ENCODE assay signal across 13 cellular contexts in the genomic region with DNA sequence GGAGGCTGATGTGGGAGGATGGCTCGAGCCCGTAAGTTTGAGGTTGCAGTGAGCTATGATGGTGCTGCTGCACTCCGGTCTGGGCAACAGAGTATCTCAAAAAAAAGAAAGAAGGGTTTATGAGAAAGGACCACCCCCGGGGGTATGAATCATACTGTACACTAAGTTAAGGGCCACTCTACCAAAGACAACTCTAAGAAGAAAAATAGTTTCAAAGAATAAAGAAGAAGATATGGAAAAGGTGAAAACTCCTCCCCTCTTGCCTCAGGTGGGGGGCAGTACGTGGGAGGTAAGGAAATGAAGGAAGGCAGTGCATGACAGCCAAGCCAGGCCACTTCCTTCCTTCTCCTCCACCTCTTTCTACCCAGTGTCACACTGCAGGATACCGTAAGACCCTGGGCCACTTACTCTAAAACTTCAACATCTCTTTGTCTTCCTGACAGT.
A peak's percentile ranks its signal among the peaks of the same experiment; 100 is the strongest.
DNase-seq lines count a peak whose midpoint lies in the region; ATAC-seq and TF ChIP-seq lines count a peak whose summit lies in the region.
"Had no signal": no experiment of that assay in that cellular context is flagged by ENCODE, and none has a peak within 500 bp of the region (broad histone marks: within the 10 kb centered on the region; RNA-seq: fewer than 3 reads in every experiment).

No MANE protein-coding gene starts in this region.

- H3K4me1 ChIP-seq in transverse colon (peaks cover 0 to 43% (median 11%) of the 10 kb centered on the region in 4 donors), aorta (ENCODE audit: control insufficient read depth in 1 of 2, insufficient read depth in 2 of 2, low read length in 2 of 2) (peaks cover 7 to 9% of the 10 kb centered on the region in 2 donors)

- H3K27ac ChIP-seq in transverse colon: peak overlapping the region; percentile 6 to 33 (median 14)
- H3K27ac ChIP-seq in aorta (ENCODE audit: low read depth in 1 of 2, low read length in 2 of 2): no peak overlapping the region

- H3K27me3 ChIP-seq in transverse colon: no peaks in the 10 kb centered on the region
- H3K27me3 ChIP-seq in aorta (ENCODE audit: control insufficient read depth in 1 of 2, insufficient read depth in 2 of 2, low read length in 1 of 2): no peaks in the 10 kb centered on the region

- TF ChIP-seq POLR2A in transverse colon (IDR thresholded peaks at IDR 0.05): no peak

- peak; percentile 26 for DNase-seq in activated gamma-delta T cell treated with Interleukin-2 at 50 U/mL for 16 hours
- no peak for DNase-seq in activated gamma-delta T cell (lab: John Stamatoyannopoulos, UW)
- peak; percentile 52 for DNase-seq in activated T-cell treated with anti-CD3 and anti-CD28 coated beads, Interleukin-2, amount 50 U/mL, for 4 hours
- DNase-seq in naive thymus-derived CD8-positive, alpha-beta T cell: peak in 6 of 10 donors; percentile 20 to 55 (median 36)
- no peak for DNase-seq in transverse colon
- DNase-seq in aorta: no peak
- no peak for DNase-seq in mesenteric fat pad (ENCODE audit: low spot score)
- DNase-seq in NCI-H146 (lab: John Stamatoyannopoulos, UW): no peak
- DNase-seq: anterior cingulate cortex, mammary epithelial cell, right cardiac atrium, T-helper 9 cell had no signal

- WGBS in transverse colon (ENCODE audit: low coverage in 1 of 2), 2 donors: 67 to 75% methylated on average over 5 to 6 of the region's 6 CpGs
- WGBS in aorta, 2 donors: 93 to 96% methylated on average over 6 of the region's 6 CpGs

- no peak for TF ChIP-seq CTCF in transverse colon (IDR thresholded peaks at IDR 0.05)

- intact Hi-C loops in transverse colon (cut with DNase I; ENCODE audit: low total_unique reads): no loop called here
- intact Hi-C loops in aorta (cut with DNase I): no loop called here

- H3K9me3 ChIP-seq in transverse colon: no peaks in the 10 kb centered on the region
- H3K9me3 ChIP-seq in aorta (ENCODE audit: control insufficient read depth, low read length): no peaks in the 10 kb centered on the region

- H3K4me3 ChIP-seq in transverse colon (no peak overlapping the region), aorta (ENCODE audit: low read length in 2 of 2) (no peak overlapping the region)

- H3K36me3 Mint-ChIP-seq in activated T-cell treated with anti-CD3 and anti-CD28 coated beads, Interleukin-2, amount 50 U/mL, for 4 hours (ENCODE audit: insufficient read depth): peaks cover 22% of the 10 kb centered on the region
- H3K36me3 Mint-ChIP-seq in naive thymus-derived CD8-positive, alpha-beta T cell: peaks cover 0 to 8% (median 6%) of the 10 kb centered on the region in 3 donors

- H3K4me3 Mint-ChIP-seq in activated T-cell treated with anti-CD3 and anti-CD28 coated beads, Interleukin-2, amount 50 U/mL, for 4 hours: peak overlapping the region; percentile 60
- H3K4me3 Mint-ChIP-seq in naive thymus-derived CD8-positive, alpha-beta T cell: peak overlapping the region; percentile 66 to 88 (median 77)

- H3K4me1 Mint-ChIP-seq in activated T-cell treated with anti-CD3 and anti-CD28 coated beads, Interleukin-2, amount 50 U/mL, for 4 hours (ENCODE audit: low read depth): peaks cover 99% of the 10 kb centered on the region
- peaks cover 54 to 100% (median 96%) of the 10 kb centered on the region in 4 donors for H3K4me1 Mint-ChIP-seq in naive thymus-derived CD8-positive, alpha-beta T cell

- H3K27ac Mint-ChIP-seq in naive thymus-derived CD8-positive, alpha-beta T cell: peak overlapping the region; percentile 92 to 98 (median 96)

- H3K36me3 ChIP-seq in transverse colon: no peaks in the 10 kb centered on the region
- H3K36me3 ChIP-seq in aorta (ENCODE audit: control insufficient read depth in 1 of 2, insufficient read depth in 2 of 2, low read length in 1 of 2): no peaks in the 10 kb centered on the region

- TF ChIP-seq EP300 in transverse colon (IDR thresholded peaks at IDR 0.05; ENCODE audit: low read depth): no peak

- no peaks in the 10 kb centered on the region for H3K9me3 Mint-ChIP-seq in activated T-cell treated with anti-CD3 and anti-CD28 coated beads, Interleukin-2, amount 50 U/mL, for 4 hours
- H3K9me3 Mint-ChIP-seq in naive thymus-derived CD8-positive, alpha-beta T cell: peaks cover 0 to 1% (median 0%) of the 10 kb centered on the region in 9 donors

- ATAC-seq in activated T-cell treated with anti-CD3 and anti-CD28 coated beads, Interleukin-2, amount 50 U/mL, for 4 hours: peak; percentile 57 to 68
- peak; percentile 22 to 31 for ATAC-seq in naive thymus-derived CD8-positive, alpha-beta T cell
- ATAC-seq in aorta (ENCODE audit: low FRiP score): no peak
- ATAC-seq: HepG2, right cardiac atrium had no signal

- in situ Hi-C loops in transverse colon (cut with MboI; ENCODE audit: low pct_ligation_motif_present in 1 of 4, low pct_unique_long_range_greater_than_20kb in 1 of 4, low sequenced_read_pairs in 3 of 4): no loop called here

- H3K27me3 Mint-ChIP-seq in activated T-cell treated with anti-CD3 and anti-CD28 coated beads, Interleukin-2, amount 50 U/mL, for 4 hours (ENCODE audit: low read depth): no peaks in the 10 kb centered on the region
- no peaks in the 10 kb centered on the region for H3K27me3 Mint-ChIP-seq in naive thymus-derived CD8-positive, alpha-beta T cell

- POLR2A ChIA-PET in naive thymus-derived CD8-positive, alpha-beta T cell (lab: Charles Lee): interaction anchor here (0.7 to 9.2 kb wide), 5 partner anchors 10 to 52 kb away, joined by 3 to 98 read pairs (median 4); no protein-coding TSS in a partner anchor

Comparison
In these comparisons a context has a peak if more than half of its experiments do, and no peak if none do; other contexts are left out.
1. DNase-seq: peak in activated gamma-delta T cell treated with Interleukin-2 at 50 U/mL for 16 hours (single experiment), activated T-cell treated with anti-CD3 and anti-CD28 coated beads, Interleukin-2, amount 50 U/mL, for 4 hours (single experiment) and naive thymus-derived CD8-positive, alpha-beta T cell (6 of 10); none in activated gamma-delta T cell (single experiment), transverse colon (single experiment), aorta (0 of 2), mesenteric fat pad (single experiment) and NCI-H146 (single experiment).
2. H3K27ac ChIP-seq: peak in transverse colon (4 of 4); none in aorta (0 of 2).